In genomic region chr1:34130306-34130705, GRCh38 we compare ENCODE assay signal across 34 cellular contexts. TPM values are rescaled to one million over a fixed set of nuclear protein-coding genes. Genes with fewer than 3 reads are reported as not detected.
"Had no signal": no experiment of that assay in that cellular context is flagged by ENCODE, and none has a peak within 500 bp of the region (broad histone marks: within the 10 kb centered on the region; RNA-seq: fewer than 3 reads in every experiment).

No MANE protein-coding gene starts in this region.

- H3K4me1 Mint-ChIP-seq: activated B cell treated with CpG ODN at 0.5 μM for 24 hours; activated CD4-positive, alpha-beta T cell treated with anti-CD3 and anti-CD28 coated beads, Interleukin-2, amount 10 ng/mL, durations not matched to agents 24 days and 14 days; activated CD8-positive, alpha-beta memory T cell treated with anti-CD3 and anti-CD28 coated beads, Interleukin-2, amount 10 ng/mL, durations not matched to agents 7 days and 5 days; activated T-helper 17 cell treated with anti-CD3 and anti-CD28 coated beads, Interleukin-2, amount 50 U/mL, for 72 hours; central memory CD8-positive, alpha-beta T cell; T-cell had no signal

- H3K36me3 ChIP-seq: brain microvascular endothelial cell, gastrocnemius medialis had no signal

- ATAC-seq: activated CD4-positive, CD25-positive, alpha-beta regulatory T cell treated with anti-CD3 and anti-CD28 coated beads, Interleukin-2, amount 50 U/mL, for 24 hours; activated CD8-positive, alpha-beta memory T cell treated with anti-CD3 and anti-CD28 coated beads, Interleukin-2, amount 10 ng/mL, durations not matched to agents 7 days and 5 days; activated CD8-positive, alpha-beta T cell treated with anti-CD3 and anti-CD28 coated beads, Interleukin-2, amount 10 ng/mL, durations not matched to agents 7 days and 5 days; activated T-cell treated with anti-CD3 and anti-CD28 coated beads, Interleukin-2, amount 50 U/mL, for 4 hours; activated T-helper 17 cell treated with anti-CD3 and anti-CD28 coated beads, Interleukin-2, amount 50 U/mL, for 72 hours; esophagus mucosa; foreskin keratinocyte; gastrocnemius medialis; T-cell had no signal

- H3K4me3 Mint-ChIP-seq: activated B cell treated with CpG ODN at 0.5 μM for 24 hours; activated CD4-positive, alpha-beta memory T cell treated with anti-CD3 and anti-CD28 coated beads for 36 hours; activated CD4-positive, alpha-beta T cell treated with anti-CD3 and anti-CD28 coated beads, Interleukin-2, amount 10 ng/mL, durations not matched to agents 24 days and 14 days; activated CD8-positive, alpha-beta memory T cell treated with anti-CD3 and anti-CD28 coated beads, Interleukin-2, amount 10 ng/mL, durations not matched to agents 7 days and 5 days; activated CD8-positive, alpha-beta T cell treated with anti-CD3 and anti-CD28 coated beads, Interleukin-2, amount 10 ng/mL, durations not matched to agents 7 days and 5 days; activated naive CD8-positive, alpha-beta T cell; activated T-cell treated with anti-CD3 and anti-CD28 coated beads, Interleukin-2, amount 50 U/mL, for 4 hours; activated T-helper 17 cell treated with anti-CD3 and anti-CD28 coated beads, Interleukin-2, amount 50 U/mL, for 72 hours; central memory CD8-positive, alpha-beta T cell; T-cell; T-helper 1 cell treated with Interleukin-12 subunit alpha and Interleukin-12 subunit beta and Interleukin-4 antibody, amounts not matched to agents 30 μg/mL and 1 μg/mL, for 36 hours had no signal

- DNase-seq: activated B cell treated with CpG ODN at 0.5 μM for 24 hours; activated CD4-positive, alpha-beta memory T cell treated with anti-CD3 and anti-CD28 coated beads for 36 hours; activated CD4-positive, alpha-beta T cell treated with anti-CD3 and anti-CD28 coated beads, Interleukin-2, amount 10 ng/mL, durations not matched to agents 24 days and 14 days; activated CD8-positive, alpha-beta memory T cell treated with anti-CD3 and anti-CD28 coated beads, Interleukin-2, amount 10 ng/mL, durations not matched to agents 7 days and 5 days; activated CD8-positive, alpha-beta memory T cell treated with anti-CD3 and anti-CD28 coated beads, Interleukin-2, amount 50 U/mL, for 4 hours; activated CD8-positive, alpha-beta T cell treated with anti-CD3 and anti-CD28 coated beads, Interleukin-2, amount 10 ng/mL, durations not matched to agents 7 days and 5 days; activated effector memory CD4-positive, alpha-beta T cell treated with Interleukin-2 at 50 U/mL for 16 hours; activated gamma-delta T cell treated with Interleukin-2 at 50 U/mL for 16 hours; activated naive CD4-positive, alpha-beta T cell treated with anti-CD3 and anti-CD28 coated beads, Interleukin-2, amount 50 U/mL, for 16 hours; activated naive CD4-positive, alpha-beta T cell treated with Interleukin-2 at 50 U/mL for 16 hours; activated T-cell treated with anti-CD3 and anti-CD28 coated beads, Interleukin-2, amount 50 U/mL, for 4 hours; amniotic stem cell; brain microvascular endothelial cell; effector CD8-positive, alpha-beta T cell; foreskin keratinocyte; gastrocnemius medialis; glutamatergic neuron; SW 1271; T-cell; T-helper 9 cell had no signal

- H3K36me3 Mint-ChIP-seq: activated CD4-positive, alpha-beta memory T cell treated with anti-CD3 and anti-CD28 coated beads for 36 hours; activated CD8-positive, alpha-beta memory T cell treated with anti-CD3 and anti-CD28 coated beads, Interleukin-2, amount 10 ng/mL, durations not matched to agents 7 days and 5 days; activated naive CD8-positive, alpha-beta T cell; T-cell had no signal

- H3K4me1 ChIP-seq: foreskin keratinocyte, gastrocnemius medialis had no signal

- H3K27me3 Mint-ChIP-seq: activated CD4-positive, alpha-beta T cell treated with anti-CD3 and anti-CD28 coated beads, Interleukin-2, amount 10 ng/mL, durations not matched to agents 24 days and 14 days; activated CD8-positive, alpha-beta memory T cell treated with anti-CD3 and anti-CD28 coated beads, Interleukin-2, amount 10 ng/mL, durations not matched to agents 7 days and 5 days had no signal

- H3K9me3 Mint-ChIP-seq: activated B cell treated with CpG ODN at 0.5 μM for 24 hours; activated CD4-positive, alpha-beta memory T cell treated with anti-CD3 and anti-CD28 coated beads for 36 hours; activated CD4-positive, alpha-beta T cell treated with anti-CD3 and anti-CD28 coated beads, Interleukin-2, amount 10 ng/mL, durations not matched to agents 24 days and 14 days; activated T-cell treated with anti-CD3 and anti-CD28 coated beads, Interleukin-2, amount 50 U/mL, for 4 hours; activated T-helper 17 cell treated with anti-CD3 and anti-CD28 coated beads, Interleukin-2, amount 50 U/mL, for 72 hours; central memory CD8-positive, alpha-beta T cell; T-helper 1 cell treated with Interleukin-12 subunit alpha and Interleukin-12 subunit beta and Interleukin-4 antibody, amounts not matched to agents 30 μg/mL and 1 μg/mL, for 36 hours had no signal

- H3K27ac Mint-ChIP-seq: activated B cell treated with CpG ODN at 0.5 μM for 24 hours; activated CD4-positive, alpha-beta memory T cell treated with anti-CD3 and anti-CD28 coated beads for 36 hours; activated CD4-positive, alpha-beta T cell treated with anti-CD3 and anti-CD28 coated beads, Interleukin-2, amount 10 ng/mL, durations not matched to agents 24 days and 14 days; activated CD8-positive, alpha-beta memory T cell treated with anti-CD3 and anti-CD28 coated beads, Interleukin-2, amount 10 ng/mL, durations not matched to agents 7 days and 5 days; activated CD8-positive, alpha-beta T cell treated with anti-CD3 and anti-CD28 coated beads, Interleukin-2, amount 10 ng/mL, durations not matched to agents 7 days and 5 days; activated naive CD8-positive, alpha-beta T cell; activated T-helper 17 cell treated with anti-CD3 and anti-CD28 coated beads, Interleukin-2, amount 50 U/mL, for 72 hours; T-cell; T-helper 1 cell treated with Interleukin-12 subunit alpha and Interleukin-12 subunit beta and Interleukin-4 antibody, amounts not matched to agents 30 μg/mL and 1 μg/mL, for 36 hours had no signal

- H3K27me3 ChIP-seq: brain microvascular endothelial cell, foreskin keratinocyte had no signal

- H3K4me3 ChIP-seq: gastrocnemius medialis had no signal

- H3K27ac ChIP-seq: brain microvascular endothelial cell, foreskin keratinocyte, gastrocnemius medialis, VCaP had no signal

- H3K9me3 ChIP-seq: gastrocnemius medialis had no signal

RNA-seq across cellular contexts. Expression of gene CSMD2, which starts 34.7 kb away (rescaled TPM):
- total RNA-seq: activated B cell treated with CpG ODN at 0.5 μM for 24 hours; activated CD4-positive, alpha-beta memory T cell treated with anti-CD3 and anti-CD28 coated beads for 36 hours; activated CD4-positive, alpha-beta T cell treated with anti-CD3 and anti-CD28 coated beads, Interleukin-2, amount 10 ng/mL, durations not matched to agents 24 days and 14 days; activated CD8-positive, alpha-beta memory T cell treated with anti-CD3 and anti-CD28 coated beads for 36 hours; activated CD8-positive, alpha-beta memory T cell treated with anti-CD3 and anti-CD28 coated beads, Interleukin-2, amount 10 ng/mL, durations not matched to agents 7 days and 5 days; activated CD8-positive, alpha-beta T cell treated with anti-CD3 and anti-CD28 coated beads, Interleukin-2, amount 10 ng/mL, durations not matched to agents 7 days and 5 days; activated T-cell treated with anti-CD3 and anti-CD28 coated beads, Interleukin-2, amount 50 U/mL, for 4 hours; activated T-helper 17 cell treated with anti-CD3 and anti-CD28 coated beads, Interleukin-2, amount 50 U/mL, for 72 hours; bronchial epithelial cell; T-helper 2 cell treated with Interferon-gamma antibody and Interleukin-4, amounts not matched to agents 100 ng/mL and 5 ng/mL, for 36 hours had no signal

RNA-seq across cellular contexts. Expression of gene C1orf94, which starts 46.4 kb away (rescaled TPM):
- total RNA-seq: activated B cell treated with CpG ODN at 0.5 μM for 24 hours; activated CD4-positive, alpha-beta memory T cell treated with anti-CD3 and anti-CD28 coated beads for 36 hours; activated CD4-positive, alpha-beta T cell treated with anti-CD3 and anti-CD28 coated beads, Interleukin-2, amount 10 ng/mL, durations not matched to agents 24 days and 14 days; activated CD8-positive, alpha-beta memory T cell treated with anti-CD3 and anti-CD28 coated beads for 36 hours; activated CD8-positive, alpha-beta memory T cell treated with anti-CD3 and anti-CD28 coated beads, Interleukin-2, amount 10 ng/mL, durations not matched to agents 7 days and 5 days; activated CD8-positive, alpha-beta T cell treated with anti-CD3 and anti-CD28 coated beads, Interleukin-2, amount 10 ng/mL, durations not matched to agents 7 days and 5 days; activated T-cell treated with anti-CD3 and anti-CD28 coated beads, Interleukin-2, amount 50 U/mL, for 4 hours; activated T-helper 17 cell treated with anti-CD3 and anti-CD28 coated beads, Interleukin-2, amount 50 U/mL, for 72 hours; bronchial epithelial cell; cardiac septum; dermis microvascular lymphatic vessel endothelial cell; epithelial cell of proximal tubule; esophagus mucosa; foreskin keratinocyte; gastrocnemius medialis; T-cell; T-helper 2 cell treated with Interferon-gamma antibody and Interleukin-4, amounts not matched to agents 100 ng/mL and 5 ng/mL, for 36 hours had no signal
- polyA plus RNA-seq: adipose tissue, foreskin keratinocyte had no signal
